30 cellular contexts compared by ENCODE assay signal in the genomic region with DNA sequence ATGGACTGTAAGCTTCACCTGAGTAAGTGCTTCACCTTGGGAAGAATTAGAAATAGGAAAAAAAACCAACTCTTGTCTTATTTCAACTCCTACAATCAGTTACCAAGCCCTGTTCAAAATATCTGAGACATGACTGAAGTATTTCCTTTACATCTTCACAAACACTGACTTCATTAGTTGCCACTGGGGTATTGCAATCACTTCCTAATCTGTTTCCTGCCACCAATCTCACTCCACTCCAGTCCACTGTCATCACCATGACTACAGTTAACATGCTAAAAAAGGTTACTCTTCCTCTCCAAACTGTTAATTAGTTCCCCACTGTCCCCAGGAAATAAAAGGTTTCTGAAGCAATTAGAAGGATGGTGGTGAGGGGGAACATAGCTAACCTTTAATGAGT. TPM values are rescaled to one million over a fixed set of nuclear protein-coding genes. Genes with fewer than 3 reads are reported as not detected.
DNase-seq lines count a peak whose midpoint lies in the region; ATAC-seq, FAIRE-seq and TF ChIP-seq lines count a peak whose summit lies in the region.
"Had no signal": no experiment of that assay in that cellular context is flagged by ENCODE, and none has a peak within 500 bp of the region (broad histone marks: within the 10 kb centered on the region; RNA-seq: fewer than 3 reads in every experiment).

No MANE protein-coding gene starts in this region.

- no peak overlapping the region for H2BK5ac ChIP-seq in IMR-90 (ENCODE audit: low read depth, low read length, poor library complexity, severe bottlenecking)

- DNase-seq in IMR-90 (peak; percentile 21), cardiac fibroblast (ENCODE audit: low read depth in 2 of 2) (peak; percentile 51 to 55), islet precursor cell (peak; percentile 11), RCC 7860 (ENCODE audit: low spot score) (no peak), HuH-7.5 (ENCODE audit: low spot score) (no peak)
- DNase-seq: activated CD4-positive, alpha-beta T cell treated with anti-CD3 and anti-CD28 coated beads for 48 hours; activated CD8-positive, alpha-beta memory T cell treated with anti-CD3 and anti-CD28 coated beads, Interleukin-2, amount 50 U/mL, for 4 hours; activated naive CD8-positive, alpha-beta T cell treated with anti-CD3 and anti-CD28 coated beads, Interleukin-2, amount 50 U/mL, for 24 hours; body of pancreas; CD4-positive, CD25-positive, alpha-beta regulatory T cell; DMS 273 treated with DMSO at 0.1 percent for 48 hours; endodermal cell; HCEC 1CT; heart left ventricle; NCI-H1048; NCI-H187 treated with DMSO at 0.1 percent for 48 hours; NCI-H345; PC-9; SJCRH30; T-cell had no signal

- no peaks in the 10 kb centered on the region for H3K9me3 Mint-ChIP-seq in activated T-helper 17 cell treated with anti-CD3 and anti-CD28 coated beads, Interleukin-2, amount 50 U/mL, for 72 hours
- H3K9me3 Mint-ChIP-seq: activated naive CD8-positive, alpha-beta T cell treated with anti-CD3 and anti-CD28 coated beads, Interleukin-2, amount 50 U/mL, for 24 hours; activated T-helper 2 cell treated with anti-CD3 and anti-CD28 coated beads, Interferon-gamma antibody, Interleukin-2, Interleukin-4, amounts not matched to agents 10 μg/mL and 5 μg/mL and 100 μg/mL, durations not matched to agents 14 hours and 24 hours and 36 hours; T-cell had no signal

- H3K14ac ChIP-seq in IMR-90 (replicated peaks; ENCODE audit: low read depth, low read length) = no peak overlapping the region

- H3K27ac Mint-ChIP-seq in activated T-helper 17 cell treated with anti-CD3 and anti-CD28 coated beads, Interleukin-2, amount 50 U/mL, for 72 hours = no peak overlapping the region
- H3K27ac Mint-ChIP-seq: activated naive CD8-positive, alpha-beta T cell treated with anti-CD3 and anti-CD28 coated beads, Interleukin-2, amount 50 U/mL, for 24 hours; activated T-helper 2 cell treated with anti-CD3 and anti-CD28 coated beads, Interferon-gamma antibody, Interleukin-2, Interleukin-4, amounts not matched to agents 10 μg/mL and 5 μg/mL and 100 μg/mL, durations not matched to agents 14 hours and 24 hours and 36 hours; CD4-positive, CD25-positive, alpha-beta regulatory T cell; endodermal cell; T-cell had no signal

- no peak overlapping the region for H2BK120ac ChIP-seq in IMR-90 (ENCODE audit: low read depth, low read length)

- H3K4me1 ChIP-seq in BLaER1 = peaks cover 14% of the 10 kb centered on the region
- no peaks in the 10 kb centered on the region; the same call in 1 of the 2 replicates for H3K4me1 ChIP-seq in IMR-90 (ENCODE audit: control insufficient read depth, insufficient read depth, low read length)
- H3K4me1 ChIP-seq: body of pancreas, heart left ventricle, SJCRH30 had no signal

- dilution Hi-C loops in IMR-90 (cut with HindIII; ENCODE audit: low sequenced_read_pairs, unreplicated experiment) = no loop called here

- H3K36me3 ChIP-seq in BLaER1 (no peaks in the 10 kb centered on the region), IMR-90 (ENCODE audit: control insufficient read depth, insufficient read depth, low read length) (no peaks in the 10 kb centered on the region)
- H3K36me3 ChIP-seq: heart left ventricle, SJCRH30 had no signal

- no peaks in the 10 kb centered on the region for H3K27me3 Mint-ChIP-seq in activated T-helper 17 cell treated with anti-CD3 and anti-CD28 coated beads, Interleukin-2, amount 50 U/mL, for 72 hours
- H3K27me3 Mint-ChIP-seq: activated naive CD8-positive, alpha-beta T cell treated with anti-CD3 and anti-CD28 coated beads, Interleukin-2, amount 50 U/mL, for 24 hours; T-cell had no signal

- TF ChIP-seq CTCF in IMR-90 (conservative IDR thresholded peaks at IDR 0.05; ENCODE audit: low read depth, low read length) = no peak
- no peak for TF ChIP-seq CTCF in cardiac fibroblast (IDR thresholded peaks at IDR 0.05; ENCODE audit: low read depth, low read length)

- no peaks in the 10 kb centered on the region for H3K9me3 ChIP-seq in BLaER1
- H3K9me3 ChIP-seq in IMR-90 (ENCODE audit: control insufficient read depth, insufficient read depth, low read length) = no peaks in the 10 kb centered on the region
- H3K9me3 ChIP-seq: body of pancreas, SJCRH30 had no signal

- H4K20me1 ChIP-seq in BLaER1 (no peaks in the 10 kb centered on the region), IMR-90 (ENCODE audit: insufficient read depth, low read length) (no peaks in the 10 kb centered on the region)

- BruUV-seq in IMR-90 (replicated peaks; lab: Mats Ljungman, UMichigan) = no TSS peak

- no peaks in the 10 kb centered on the region for H3K4me1 Mint-ChIP-seq in activated T-helper 17 cell treated with anti-CD3 and anti-CD28 coated beads, Interleukin-2, amount 50 U/mL, for 72 hours
- H3K4me1 Mint-ChIP-seq: activated naive CD8-positive, alpha-beta T cell treated with anti-CD3 and anti-CD28 coated beads, Interleukin-2, amount 50 U/mL, for 24 hours; CD4-positive, CD25-positive, alpha-beta regulatory T cell; neural crest cell; T-cell had no signal

- CTCF ChIA-PET in IMR-90 (lab: Yijun Ruan, JAX) = interaction anchor here (1.4 to 1.5 kb wide), 2 partner anchors 14 kb away, joined by 4 to 5 read pairs; no protein-coding TSS in a partner anchor

- in situ Hi-C loops in IMR-90 (cut with MboI; ENCODE audit: low sequenced_read_pairs) = no loop called here

- H4K8ac ChIP-seq in IMR-90 (ENCODE audit: low read depth in 2 of 2, low read length in 2 of 2) = no peak overlapping the region

- H3K4me3 Mint-ChIP-seq in activated T-helper 17 cell treated with anti-CD3 and anti-CD28 coated beads, Interleukin-2, amount 50 U/mL, for 72 hours = no peak overlapping the region
- H3K4me3 Mint-ChIP-seq: activated naive CD8-positive, alpha-beta T cell treated with anti-CD3 and anti-CD28 coated beads, Interleukin-2, amount 50 U/mL, for 24 hours; CD4-positive, CD25-positive, alpha-beta regulatory T cell; endodermal cell; neural crest cell; T-cell had no signal

- no peak overlapping the region; the same call in 1 of the 2 replicates for H4K5ac ChIP-seq in IMR-90 (ENCODE audit: low read depth, low read length)

- peak overlapping the region; percentile 44 for H3K4me2 ChIP-seq in BLaER1
- no peak overlapping the region for H3K4me2 ChIP-seq in IMR-90 (ENCODE audit: low read depth, low read length)
- H3K4me2 ChIP-seq: PC-9 had no signal

- H3K9ac ChIP-seq in BLaER1 (no peak overlapping the region), IMR-90 (ENCODE audit: low read depth, low read length) (no peak overlapping the region)

- H3K18ac ChIP-seq in IMR-90 (ENCODE audit: low read depth, low read length) = no peak overlapping the region

- no peak for FAIRE-seq in RCC 7860 (lab: Jason Lieb, UNC)
- FAIRE-seq: G401.6, TTC549 had no signal

- no peak for TF ChIP-seq RAD21 in IMR-90 (IDR thresholded peaks at IDR 0.05; ENCODE audit: low read length)

- intact Hi-C loops in IMR-90 (cut with micrococcal nuclease) = no loop called here

- H3K27ac ChIP-seq in BLaER1 = no peak overlapping the region
- no peak overlapping the region for H3K27ac ChIP-seq in IMR-90 (ENCODE audit: insufficient read depth, low read length)
- H3K27ac ChIP-seq: body of pancreas, heart left ventricle, PC-9, SJCRH30 had no signal

- H3K56ac ChIP-seq in IMR-90 (ENCODE audit: extremely low read depth, insufficient read depth, low read length) = no peak overlapping the region; the same call in 1 of the 2 replicates

- TF ChIP-seq POLR2A in IMR-90 (IDR thresholded peaks at IDR 0.05; ENCODE audit: low read depth, low read length) = no peak

- no peak overlapping the region for H4K91ac ChIP-seq in IMR-90 (ENCODE audit: insufficient read depth, low read depth, low read length)

- no peak for ATAC-seq in IMR-90 (ENCODE audit: low read depth)
- no peak for ATAC-seq in GM18511 (IDR thresholded peaks at IDR 0.05; ENCODE audit: unreplicated experiment)
- no peak for ATAC-seq in activated T-helper 17 cell treated with anti-CD3 and anti-CD28 coated beads, Interleukin-2, amount 50 U/mL, for 72 hours (replicated peaks)
- ATAC-seq: activated naive CD8-positive, alpha-beta T cell treated with anti-CD3 and anti-CD28 coated beads, Interleukin-2, amount 50 U/mL, for 24 hours; body of pancreas; T-cell had no signal

- no peak overlapping the region for H3K23ac ChIP-seq in IMR-90 (ENCODE audit: low read depth, low read length)

- H2BK15ac ChIP-seq in IMR-90 (ENCODE audit: low read depth, low read length) = no peak overlapping the region

- H3K9me1 ChIP-seq in IMR-90 (ENCODE audit: insufficient read depth, low read length) = no peaks in the 10 kb centered on the region

- H3K4ac ChIP-seq in IMR-90 (ENCODE audit: low read depth, low read length) = no peak overlapping the region

- no peak overlapping the region for H2BK20ac ChIP-seq in IMR-90 (ENCODE audit: low read depth, low read length)

- no peak overlapping the region for H3K4me3 ChIP-seq in BLaER1
- H3K4me3 ChIP-seq in IMR-90 (ENCODE audit: insufficient read depth, low read depth, low read length) = no peak overlapping the region
- H3K4me3 ChIP-seq in cardiac fibroblast (replicated peaks in 1 of 2; ENCODE audit: low read depth in 2 of 2, low read length in 2 of 2) = no peak overlapping the region
- H3K4me3 ChIP-seq: body of pancreas, heart left ventricle, PC-9, SJCRH30 had no signal

- H3K27me3 ChIP-seq in BLaER1 = no peaks in the 10 kb centered on the region
- H3K27me3 ChIP-seq in IMR-90 (ENCODE audit: control insufficient read depth, insufficient read depth, low read length) = no peaks in the 10 kb centered on the region
- H3K27me3 ChIP-seq: body of pancreas, SJCRH30 had no signal

- POLR2A ChIA-PET in IMR-90 (lab: Charles Lee; ENCODE audit: unreplicated experiment) = no interaction called here

- H3K36me3 Mint-ChIP-seq in activated T-helper 17 cell treated with anti-CD3 and anti-CD28 coated beads, Interleukin-2, amount 50 U/mL, for 72 hours (ENCODE audit: low read depth) = no peaks in the 10 kb centered on the region
- H3K36me3 Mint-ChIP-seq: CD4-positive, CD25-positive, alpha-beta regulatory T cell; T-cell had no signal

- no peak overlapping the region for H2AK5ac ChIP-seq in IMR-90 (ENCODE audit: low read depth, low read length)

- no peaks in the 10 kb centered on the region for H3K79me1 ChIP-seq in IMR-90 (ENCODE audit: low read depth in 1 of 2, low read length in 2 of 2)

- no peak overlapping the region for H2AK9ac ChIP-seq in IMR-90 (replicated peaks; ENCODE audit: low read depth, low read length, poor library complexity)

- H2AFZ ChIP-seq in IMR-90 (replicated peaks; ENCODE audit: low read length, poor library complexity) = no peak overlapping the region
- H2AFZ ChIP-seq: PC-9 had no signal

RNA-seq across cellular contexts. Expression of gene SUPT20HL1, which starts 3.3 kb away (rescaled TPM):
- total RNA-seq in IMR-90 (2012; rRNA removed) = not detected in 2 replicates
- polyA plus RNA-seq in IMR-90 (2012; rRNA removed) = not detected in 2 replicates
- polyA plus RNA-seq in IMR-90 (2012; cell fraction: cytosol; rRNA removed) = not detected in 2 replicates
- not detected in 2 replicates for polyA plus RNA-seq in IMR-90 (2012; cell fraction: nucleus; rRNA removed; ENCODE audit: low replicate concordance)
- total RNA-seq in activated T-helper 17 cell treated with anti-CD3 and anti-CD28 coated beads, Interleukin-2, amount 50 U/mL, for 72 hours = 1 to 10 TPM in 1 of 2 donors, under 1 TPM in 1; 0.71 to 1.4 TPM
- total RNA-seq: activated T-helper 2 cell treated with anti-CD3 and anti-CD28 coated beads, Interferon-gamma antibody, Interleukin-2, Interleukin-4, amounts not matched to agents 10 μg/mL and 5 μg/mL and 100 μg/mL, durations not matched to agents 14 hours and 24 hours and 36 hours; CD4-positive, CD25-positive, alpha-beta regulatory T cell; heart left ventricle; neural crest cell; PC-9; subcutaneous adipose tissue; T-cell had no signal
- polyA plus RNA-seq: AG04450; CD4-positive, CD25-positive, alpha-beta regulatory T cell; heart left ventricle had no signal

RNA-seq across cellular contexts. Expression of gene SUPT20HL2, which starts 43.2 kb away (rescaled TPM):
- not detected in 2 replicates for total RNA-seq in IMR-90 (2012; rRNA removed)
- polyA plus RNA-seq in IMR-90 (2012; rRNA removed) = not detected in 2 replicates
- 0.01 TPM in 1 of 2 replicates, not detected in the other for polyA plus RNA-seq in IMR-90 (2012; cell fraction: cytosol; rRNA removed)
- polyA plus RNA-seq in IMR-90 (2012; cell fraction: nucleus; rRNA removed; ENCODE audit: low replicate concordance) = not detected in 2 replicates
- not detected for total RNA-seq in activated T-helper 17 cell treated with anti-CD3 and anti-CD28 coated beads, Interleukin-2, amount 50 U/mL, for 72 hours
- total RNA-seq: activated T-helper 2 cell treated with anti-CD3 and anti-CD28 coated beads, Interferon-gamma antibody, Interleukin-2, Interleukin-4, amounts not matched to agents 10 μg/mL and 5 μg/mL and 100 μg/mL, durations not matched to agents 14 hours and 24 hours and 36 hours; body of pancreas; CD4-positive, CD25-positive, alpha-beta regulatory T cell; endodermal cell; mucosa of gallbladder; neural crest cell; PC-9; subcutaneous adipose tissue; T-cell had no signal
- polyA plus RNA-seq: AG04450; CD4-positive, CD25-positive, alpha-beta regulatory T cell; heart left ventricle had no signal

Comparison
In these comparisons a context has a peak if more than half of its experiments do, and no peak if none do; other contexts are left out.
1. DNase-seq: peak in IMR-90 (single experiment), cardiac fibroblast (2 of 2) and islet precursor cell (single experiment); none in RCC 7860 (single experiment) and HuH-7.5 (single experiment).